In the genomic region with DNA sequence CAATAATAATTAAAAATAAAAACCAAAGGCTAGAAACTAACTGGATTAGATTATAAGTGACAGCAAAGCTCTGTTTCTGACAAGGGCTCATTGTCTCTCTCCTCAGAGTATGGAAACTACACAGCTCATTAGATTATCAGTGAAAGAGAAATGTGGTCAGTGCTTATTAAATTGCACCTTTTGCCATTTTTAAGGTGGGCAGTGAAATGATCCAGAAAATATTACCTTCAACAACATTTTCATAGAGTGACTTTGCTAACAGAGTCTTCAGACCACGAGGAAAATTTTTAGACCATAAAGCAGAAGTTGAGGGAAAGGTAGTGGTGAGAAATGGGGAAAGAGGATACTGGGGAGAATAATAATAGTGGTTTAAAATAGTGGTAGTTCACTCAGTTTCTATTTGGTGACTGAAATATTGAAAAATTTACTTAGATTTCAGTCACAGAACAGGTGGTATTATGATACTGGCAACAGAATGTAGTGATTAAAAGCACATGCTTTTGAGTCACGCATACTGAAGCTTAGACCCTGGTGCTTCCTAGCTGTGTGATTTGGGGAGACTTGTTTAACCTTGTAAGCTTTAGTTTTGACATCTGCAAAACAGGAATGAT, we compare ENCODE assay signal across 12 cellular contexts.
A peak's percentile ranks its signal among the peaks of the same experiment; 100 is the strongest.
DNase-seq lines count a peak whose midpoint lies in the region; ATAC-seq, FAIRE-seq and TF ChIP-seq lines count a peak whose summit lies in the region.
"Had no signal": no experiment of that assay in that cellular context is flagged by ENCODE, and none has a peak within 500 bp of the region (broad histone marks: within the 10 kb centered on the region; RNA-seq: fewer than 3 reads in every experiment).

No MANE protein-coding gene starts in this region.

- FAIRE-seq in GM12891 (lab: Jason Lieb, UNC), result no peak

- ATAC-seq in GM18870 (IDR thresholded peaks at IDR 0.05; ENCODE audit: unreplicated experiment), result peak; percentile 83
- ATAC-seq in GM21723 (IDR thresholded peaks at IDR 0.05; ENCODE audit: unreplicated experiment), result peak; percentile 78
- peak; percentile 68 for ATAC-seq in HG03196 (IDR thresholded peaks at IDR 0.05; ENCODE audit: unreplicated experiment)

- TF ChIP-seq POLR2A in GM12891 (IDR thresholded peaks at IDR 0.05; ENCODE audit: low read depth, low read length), result no peak

- peak; percentile 64 for DNase-seq in globus pallidus (ENCODE audit: low spot score)
- no peak for DNase-seq in GDM1 (lab: John Stamatoyannopoulos, UW)
- DNase-seq in GM12891 (ENCODE audit: insufficient read length, low spot score), result no peak
- no peak for DNase-seq in NCI-H1436 (lab: John Stamatoyannopoulos, UW)
- no peak for DNase-seq in effector CD8-positive, alpha-beta T cell (lab: John Stamatoyannopoulos, UW)
- DNase-seq: CD4-positive, alpha-beta memory T cell; IMR-90; left lung; ovary had no signal

TF ChIP-seq in GM12891, 5 proteins besides CTCF, POLR2A, EP300 and RAD21:
- no peak for TF ChIP-seq POU2F2 (IDR thresholded peaks at IDR 0.05; ENCODE audit: low read depth, low read length)
- no peak for TF ChIP-seq POLR2AphosphoS5 (IDR thresholded peaks at IDR 0.05; ENCODE audit: low read depth, low read length)
- TF ChIP-seq SPI1 (IDR thresholded peaks at IDR 0.05; ENCODE audit: low read depth, low read length), result no peak
- TF ChIP-seq TAF1 (IDR thresholded peaks at IDR 0.05; ENCODE audit: low read depth, low read length), result no peak
- TF ChIP-seq PAX5 (IDR thresholded peaks at IDR 0.05; ENCODE audit: insufficient read depth, low read length, severe bottlenecking), result no peak
